In genomic region chr4:140790171-140790570, GRCh38 we compare ENCODE assay signal across 16 cellular contexts. TPM values are rescaled to one million over a fixed set of nuclear protein-coding genes. Genes with fewer than 3 reads are reported as not detected.
DNase-seq lines count a peak whose midpoint lies in the region; ATAC-seq and TF ChIP-seq lines count a peak whose summit lies in the region.
"Had no signal": no experiment of that assay in that cellular context is flagged by ENCODE, and none has a peak within 500 bp of the region (broad histone marks: within the 10 kb centered on the region; RNA-seq: fewer than 3 reads in every experiment).

No MANE protein-coding gene starts in this region.

- no peak overlapping the region for H3K4me3 Mint-ChIP-seq in activated CD8-positive, alpha-beta T cell treated with anti-CD3 and anti-CD28 coated beads for 36 hours
- H3K4me3 Mint-ChIP-seq: activated T-cell treated with anti-CD3 and anti-CD28 coated beads, Interleukin-2, amount 50 U/mL, for 24 hours; nephron; type B pancreatic cell had no signal

- H3K27me3 Mint-ChIP-seq in activated CD8-positive, alpha-beta T cell treated with anti-CD3 and anti-CD28 coated beads for 36 hours = peaks cover 5% of the 10 kb centered on the region
- H3K27me3 Mint-ChIP-seq: type B pancreatic cell had no signal

- H3K27ac Mint-ChIP-seq in activated CD8-positive, alpha-beta T cell treated with anti-CD3 and anti-CD28 coated beads for 36 hours = no peak overlapping the region
- H3K27ac Mint-ChIP-seq: activated T-cell treated with anti-CD3 and anti-CD28 coated beads, Interleukin-2, amount 50 U/mL, for 24 hours; nephron; type B pancreatic cell had no signal

- H3K9me3 ChIP-seq in left ventricle myocardium inferior (replicated peaks) = peaks cover 13% of the 10 kb centered on the region

- intact Hi-C loops in left ventricle myocardium inferior (cut with micrococcal nuclease) = no loop called here
- intact Hi-C loops in activated CD8-positive, alpha-beta T cell treated with anti-CD3 and anti-CD28 coated beads for 36 hours (cut with micrococcal nuclease) = no loop called here

- H3K36me3 ChIP-seq in left ventricle myocardium inferior = no peaks in the 10 kb centered on the region

- POLR2A ChIA-PET in activated CD8-positive, alpha-beta T cell treated with anti-CD3 and anti-CD28 coated beads for 36 hours (lab: Charles Lee) = no interaction called here

- H3K4me1 Mint-ChIP-seq in activated CD8-positive, alpha-beta T cell treated with anti-CD3 and anti-CD28 coated beads for 36 hours (ENCODE audit: low read depth) = no peaks in the 10 kb centered on the region
- H3K4me1 Mint-ChIP-seq: nephron had no signal

- no peaks in the 10 kb centered on the region for H3K27me3 ChIP-seq in left ventricle myocardium inferior (ENCODE audit: low read depth)

- DNase-seq in Ammon's horn (ENCODE audit: low spot score) (peak; percentile 35), left ventricle myocardium inferior (no peak), activated gamma-delta T cell (lab: John Stamatoyannopoulos, UW) (no peak), HuH-7.5 (ENCODE audit: low spot score) (no peak)
- no peak for DNase-seq in activated CD8-positive, alpha-beta T cell treated with anti-CD3 and anti-CD28 coated beads for 36 hours
- no peak for DNase-seq in stimulated activated CD4-positive, alpha-beta T cell treated with anti-CD3 and anti-CD28 coated beads, Interleukin-4, amount 100 ng/mL, for 4 hours
- DNase-seq: activated T-cell treated with anti-CD3 and anti-CD28 coated beads, Interleukin-2, amount 50 U/mL, for 24 hours; cerebellar nuclear complex; glutamatergic neuron; NCI-H524; stimulated activated CD4-positive, alpha-beta T cell treated with anti-CD3 and anti-CD28 coated beads, Interleukin-4, amount 100 ng/mL, for 1 hour had no signal

- H3K9me3 Mint-ChIP-seq in activated CD8-positive, alpha-beta T cell treated with anti-CD3 and anti-CD28 coated beads for 36 hours = no peaks in the 10 kb centered on the region
- H3K9me3 Mint-ChIP-seq: activated T-cell treated with anti-CD3 and anti-CD28 coated beads, Interleukin-2, amount 50 U/mL, for 24 hours; type B pancreatic cell had no signal

- H3K27ac ChIP-seq in left ventricle myocardium inferior (replicated peaks) = peak overlapping the region; percentile 32

- TF ChIP-seq CTCF in left ventricle myocardium inferior (IDR thresholded peaks at IDR 0.05; ENCODE audit: borderline replicate concordance) = no peak
- TF ChIP-seq CTCF in activated CD8-positive, alpha-beta T cell treated with anti-CD3 and anti-CD28 coated beads for 36 hours (IDR thresholded peaks at IDR 0.05) = no peak

- CTCF ChIA-PET in activated CD8-positive, alpha-beta T cell treated with anti-CD3 and anti-CD28 coated beads for 36 hours (lab: Charles Lee) = no interaction called here

- no peak overlapping the region for H3K4me3 ChIP-seq in left ventricle myocardium inferior
- H3K4me3 ChIP-seq: K562 had no signal

- H3K4me1 ChIP-seq in left ventricle myocardium inferior = peaks cover 5% of the 10 kb centered on the region

- H3K36me3 Mint-ChIP-seq in activated CD8-positive, alpha-beta T cell treated with anti-CD3 and anti-CD28 coated beads for 36 hours (ENCODE audit: low read depth) = no peaks in the 10 kb centered on the region
- H3K36me3 Mint-ChIP-seq: type B pancreatic cell had no signal

- peak; percentile 23 for ATAC-seq in GM21381 (IDR thresholded peaks at IDR 0.05; ENCODE audit: unreplicated experiment)
- peak; percentile 31 for ATAC-seq in HG03354 (IDR thresholded peaks at IDR 0.05; ENCODE audit: poor library complexity, severe bottlenecking, unreplicated experiment)
- ATAC-seq in activated CD8-positive, alpha-beta T cell treated with anti-CD3 and anti-CD28 coated beads for 36 hours = no peak
- ATAC-seq: K562 had no signal

RNA-seq across cellular contexts. Expression of gene TBC1D9, which starts 34.0 kb away (rescaled TPM):
- total RNA-seq in left ventricle myocardium inferior = 11.4 TPM
- total RNA-seq in activated CD8-positive, alpha-beta T cell treated with anti-CD3 and anti-CD28 coated beads for 36 hours = not detected

Comparison
In these comparisons a context has a peak if more than half of its experiments do, and no peak if none do; other contexts are left out.
1. RNA of gene TBC1D9, which starts 34.0 kb away (total RNA-seq): 11.4 TPM in left ventricle myocardium inferior (single experiment); not detected in activated CD8-positive, alpha-beta T cell treated with anti-CD3 and anti-CD28 coated beads for 36 hours; every median in the first group is over 10 times any median in the second.